Comparison of ENCODE assay signal across 18 cellular contexts in genomic region chr11:2214527-2215229, GRCh38. TPM values are rescaled to one million over a fixed set of nuclear protein-coding genes. Genes with fewer than 3 reads are reported as not detected.
DNase-seq lines count a peak whose midpoint lies in the region; ATAC-seq, FAIRE-seq and TF ChIP-seq lines count a peak whose summit lies in the region.
"Had no signal": no experiment of that assay in that cellular context is flagged by ENCODE, and none has a peak within 500 bp of the region (broad histone marks: within the 10 kb centered on the region; RNA-seq: fewer than 3 reads in every experiment).

No MANE protein-coding gene starts in this region.

- ATAC-seq in activated T-cell treated with anti-CD3 and anti-CD28 coated beads, Interleukin-2, amount 50 U/mL, for 4 hours = no peak
- ATAC-seq in activated T-cell treated with anti-CD3 and anti-CD28 coated beads, Interleukin-2, amount 50 U/mL, for 72 hours (replicated peaks in 1 of 2) = no peak
- ATAC-seq in HG03196 (IDR thresholded peaks at IDR 0.05; ENCODE audit: unreplicated experiment) (no peak), GM21825 (IDR thresholded peaks at IDR 0.05; ENCODE audit: unreplicated experiment) (no peak)

- no peak overlapping the region for H3K27ac Mint-ChIP-seq in activated T-cell treated with anti-CD3 and anti-CD28 coated beads, Interleukin-2, amount 50 U/mL, for 72 hours
- H3K27ac Mint-ChIP-seq: stimulated activated memory B cell treated with anti-CD40 and anti-IgM and Interleukin-4, amounts not matched to agents 10 μg/mL and 1 μg/mL and 100 μg/mL, for 72 hours had no signal

- TF ChIP-seq POLR2A in spleen (IDR thresholded peaks at IDR 0.05) = no peak

- no peaks in the 10 kb centered on the region for H3K36me3 Mint-ChIP-seq in activated T-cell treated with anti-CD3 and anti-CD28 coated beads, Interleukin-2, amount 50 U/mL, for 4 hours (ENCODE audit: insufficient read depth)
- no peaks in the 10 kb centered on the region for H3K36me3 Mint-ChIP-seq in activated T-cell treated with anti-CD3 and anti-CD28 coated beads, Interleukin-2, amount 50 U/mL, for 72 hours (ENCODE audit: insufficient read depth in 2 of 2)
- H3K36me3 Mint-ChIP-seq: stimulated activated memory B cell treated with anti-CD40 and anti-IgM and Interleukin-4, amounts not matched to agents 10 μg/mL and 1 μg/mL and 100 μg/mL, for 72 hours had no signal

- H3K36me3 ChIP-seq in kidney (ENCODE audit: control insufficient read depth in 1 of 2, insufficient read depth in 2 of 2, low read length in 2 of 2) = no peaks in the 10 kb centered on the region
- no peaks in the 10 kb centered on the region for H3K36me3 ChIP-seq in spleen

- H3K4me1 ChIP-seq in kidney (ENCODE audit: control insufficient read depth in 1 of 2, insufficient read depth in 1 of 2, low read depth in 1 of 2, low read length in 2 of 2) (peaks cover 0 to 7% of the 10 kb centered on the region in 2 donors), spleen (peaks cover 0 to 18% (median 2%) of the 10 kb centered on the region in 6 donors)

- TF ChIP-seq CTCF in kidney (IDR thresholded peaks at IDR 0.05; ENCODE audit: borderline replicate concordance, extremely low read depth, insufficient read depth) (no peak), spleen (IDR thresholded peaks at IDR 0.05 in 8 of 11, conservative IDR thresholded peaks at IDR 0.05 in 3 of 11) (no peak)

- peak; percentile 3 for DNase-seq in activated T-cell treated with anti-CD3 and anti-CD28 coated beads, Interleukin-2, amount 50 U/mL, for 4 hours
- no peak for DNase-seq in activated T-cell treated with anti-CD3 and anti-CD28 coated beads, Interleukin-2, amount 50 U/mL, for 72 hours
- DNase-seq in NCI-H524 (lab: John Stamatoyannopoulos, UW) = peak; percentile 27 to 64
- peak; percentile 58 for DNase-seq in kidney
- peak; percentile 51 for DNase-seq in spleen
- no peak for DNase-seq in epidermal melanocyte (ENCODE audit: insufficient read length, low spot score)
- DNase-seq: activated naive CD4-positive, alpha-beta T cell treated with Interleukin-2 at 50 U/mL for 16 hours; AML-193; NCI-H2227 treated with DMSO at 0.1 percent for 48 hours; occipital lobe had no signal

- no peak overlapping the region for H3K27ac ChIP-seq in kidney (ENCODE audit: low read depth in 2 of 2, low read length in 2 of 2)
- no peak overlapping the region for H3K27ac ChIP-seq in spleen

- H3K9ac ChIP-seq in kidney (ENCODE audit: low read length in 2 of 2) = no peak overlapping the region

- H3K27me3 Mint-ChIP-seq in activated T-cell treated with anti-CD3 and anti-CD28 coated beads, Interleukin-2, amount 50 U/mL, for 4 hours (ENCODE audit: low read depth) = no peaks in the 10 kb centered on the region
- H3K27me3 Mint-ChIP-seq in activated T-cell treated with anti-CD3 and anti-CD28 coated beads, Interleukin-2, amount 50 U/mL, for 72 hours (ENCODE audit: low read depth) = no peaks in the 10 kb centered on the region

- 78 to 94% (median 85%) methylated on average over 28 of the region's 28 CpGs for WGBS in spleen, 5 donors

- no peaks in the 10 kb centered on the region for H3K9me3 Mint-ChIP-seq in activated T-cell treated with anti-CD3 and anti-CD28 coated beads, Interleukin-2, amount 50 U/mL, for 4 hours
- H3K9me3 Mint-ChIP-seq in activated T-cell treated with anti-CD3 and anti-CD28 coated beads, Interleukin-2, amount 50 U/mL, for 72 hours = no peaks in the 10 kb centered on the region
- H3K9me3 Mint-ChIP-seq: dendritic cell treated with granulocyte-macrophage colony-stimulating factor and Interleukin-4, amounts not matched to agents 40 ng/mL and 50 ng/mL, for 4 days; stimulated activated memory B cell treated with anti-CD40 and anti-IgM and Interleukin-4, amounts not matched to agents 10 μg/mL and 1 μg/mL and 100 μg/mL, for 72 hours had no signal

- H3K4me3 ChIP-seq in kidney (ENCODE audit: low read length in 2 of 2) (no peak overlapping the region), spleen (no peak overlapping the region)

- H3K4me1 Mint-ChIP-seq in activated T-cell treated with anti-CD3 and anti-CD28 coated beads, Interleukin-2, amount 50 U/mL, for 4 hours (ENCODE audit: low read depth) = peaks cover 13% of the 10 kb centered on the region
- H3K4me1 Mint-ChIP-seq in activated T-cell treated with anti-CD3 and anti-CD28 coated beads, Interleukin-2, amount 50 U/mL, for 72 hours (ENCODE audit: low read depth) = peaks cover 10% of the 10 kb centered on the region
- H3K4me1 Mint-ChIP-seq: stimulated activated memory B cell treated with anti-CD40 and anti-IgM and Interleukin-4, amounts not matched to agents 10 μg/mL and 1 μg/mL and 100 μg/mL, for 72 hours had no signal

- H3K27me3 ChIP-seq in spleen (replicated peaks in 1 of 7) = peaks cover 0 to 35% (median 0%) of the 10 kb centered on the region in 7 donors

- no peak overlapping the region for H3K4me3 Mint-ChIP-seq in activated T-cell treated with anti-CD3 and anti-CD28 coated beads, Interleukin-2, amount 50 U/mL, for 4 hours
- H3K4me3 Mint-ChIP-seq in activated T-cell treated with anti-CD3 and anti-CD28 coated beads, Interleukin-2, amount 50 U/mL, for 72 hours = no peak overlapping the region
- H3K4me3 Mint-ChIP-seq: dendritic cell treated with granulocyte-macrophage colony-stimulating factor and Interleukin-4, amounts not matched to agents 40 ng/mL and 50 ng/mL, for 4 days; stimulated activated memory B cell treated with anti-CD40 and anti-IgM and Interleukin-4, amounts not matched to agents 10 μg/mL and 1 μg/mL and 100 μg/mL, for 72 hours had no signal

- H3K9me3 ChIP-seq in kidney (ENCODE audit: control insufficient read depth in 1 of 2, low read length in 2 of 2) = no peaks in the 10 kb centered on the region
- H3K9me3 ChIP-seq in spleen = no peaks in the 10 kb centered on the region

- no peak for FAIRE-seq in kidney (lab: Jason Lieb, UNC)
- FAIRE-seq: G401.6 had no signal

- intact Hi-C loops in kidney (cut with DNase I) (no loop called here), spleen (cut with DNase I; ENCODE audit: low total_unique reads) (no loop called here)

RNA-seq across cellular contexts. Expression of gene TH, which starts 43.1 kb away (rescaled TPM):
- total RNA-seq in activated T-cell treated with anti-CD3 and anti-CD28 coated beads, Interleukin-2, amount 50 U/mL, for 4 hours = not detected
- not detected for total RNA-seq in activated T-cell treated with anti-CD3 and anti-CD28 coated beads, Interleukin-2, amount 50 U/mL, for 72 hours
- total RNA-seq in kidney (not detected), spleen (1 to 10 TPM in 1 of 7 donors, not detected in 6; 1.0 TPM)
- polyA plus RNA-seq in kidney (ENCODE audit: insufficient read depth, low read depth, low replicate concordance) (not detected), spleen (under 1 TPM; 0.13 to 0.38 (median 0.15) TPM)
- total RNA-seq: fibroblast of villous mesenchyme, kidney epithelial cell, occipital lobe had no signal

RNA-seq across cellular contexts. Expression of gene INS, which starts 53.7 kb away (rescaled TPM):
- not detected for total RNA-seq in activated T-cell treated with anti-CD3 and anti-CD28 coated beads, Interleukin-2, amount 50 U/mL, for 4 hours
- total RNA-seq in activated T-cell treated with anti-CD3 and anti-CD28 coated beads, Interleukin-2, amount 50 U/mL, for 72 hours = not detected
- total RNA-seq in kidney = not detected
- not detected for polyA plus RNA-seq in kidney (ENCODE audit: insufficient read depth, low read depth, low replicate concordance)
- total RNA-seq in spleen = 1 to 10 TPM in 2 of 7 donors, not detected in 5; 1.3 to 1.5 TPM
- 1 to 10 TPM; 1.3 to 2.4 (median 1.9) TPM for polyA plus RNA-seq in spleen
- total RNA-seq: fibroblast of villous mesenchyme, kidney epithelial cell, MCF 10A, occipital lobe had no signal

RNA-seq across cellular contexts. Expression of gene ASCL2, which starts 55.7 kb away (rescaled TPM):
- 1 to 10 TPM; 1.2 to 2.4 (median 1.7) TPM for total RNA-seq in activated T-cell treated with anti-CD3 and anti-CD28 coated beads, Interleukin-2, amount 50 U/mL, for 4 hours
- 1 to 10 TPM in 1 of 2 donors, under 1 TPM in 1; 0.38 to 1.7 TPM for total RNA-seq in activated T-cell treated with anti-CD3 and anti-CD28 coated beads, Interleukin-2, amount 50 U/mL, for 72 hours
- total RNA-seq in kidney (5.0 TPM), spleen (1 to 10 TPM; 1.9 to 3.0 (median 2.3) TPM)
- polyA plus RNA-seq in kidney (ENCODE audit: insufficient read depth, low read depth, low replicate concordance) (1.2 TPM), spleen (1 to 10 TPM in 1 of 3 donors, under 1 TPM in 2; 0.68 to 1.3 (median 0.93) TPM)
- total RNA-seq: fibroblast of villous mesenchyme, kidney epithelial cell, MCF 10A had no signal

Comparison
In these comparisons a context has a peak if more than half of its experiments do, and no peak if none do; other contexts are left out.
1. DNase-seq: peak in activated T-cell treated with anti-CD3 and anti-CD28 coated beads, Interleukin-2, amount 50 U/mL, for 4 hours (single experiment), NCI-H524 (2 of 2), kidney (single experiment) and spleen (single experiment); none in activated T-cell treated with anti-CD3 and anti-CD28 coated beads, Interleukin-2, amount 50 U/mL, for 72 hours (0 of 2) and epidermal melanocyte (single experiment).